In the genomic region with DNA sequence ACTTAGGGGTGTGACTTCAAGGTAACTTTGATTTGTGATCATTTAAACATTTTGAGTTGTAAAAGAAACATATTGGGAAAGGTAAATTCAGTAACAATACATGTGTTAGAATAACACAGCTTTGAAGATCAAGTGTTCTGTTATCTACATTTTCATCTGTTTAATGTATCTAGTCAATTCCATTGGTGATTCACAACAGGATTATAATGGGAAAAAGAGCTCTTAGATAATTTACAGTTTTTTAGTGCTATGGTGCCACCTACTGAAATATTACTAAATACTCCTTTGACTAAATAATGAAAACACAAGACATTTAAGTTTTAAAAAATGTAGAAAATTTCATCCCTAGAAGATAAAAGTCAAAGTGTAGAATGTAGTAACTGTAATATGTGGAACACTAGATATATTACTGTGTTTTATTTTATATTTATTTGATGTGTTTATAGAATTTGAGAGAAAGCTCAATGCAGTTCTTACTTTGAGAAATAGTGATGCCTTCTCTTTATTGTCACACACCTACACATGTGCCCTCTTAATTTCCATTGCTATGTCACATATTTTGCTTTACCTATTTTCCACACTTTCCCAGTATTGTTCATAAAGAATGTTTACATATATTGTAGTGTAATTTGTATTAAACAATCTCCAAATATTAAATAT, we compare ENCODE assay signal across 8 cellular contexts. TPM values are rescaled to one million over a fixed set of nuclear protein-coding genes. Genes with fewer than 3 reads are reported as not detected.
DNase-seq lines count a peak whose midpoint lies in the region; ATAC-seq and TF ChIP-seq lines count a peak whose summit lies in the region.

No MANE protein-coding gene starts in this region.

- TF ChIP-seq POLR2A in GM18505 (IDR thresholded peaks at IDR 0.05; ENCODE audit: borderline replicate concordance, extremely low read depth, insufficient read depth, insufficient read length): no peak

- no peak for ATAC-seq in HG02610 (IDR thresholded peaks at IDR 0.05; ENCODE audit: unreplicated experiment)
- no peak for ATAC-seq in GM18505 (IDR thresholded peaks at IDR 0.05; ENCODE audit: unreplicated experiment)

- peak overlapping the region in 3 of 4 donors; percentile 54 to 75 (median 71) for H3K4me3 Mint-ChIP-seq in IgD-negative memory B cell

- POLR2A ChIA-PET in HEK293T (lab: Yijun Ruan, JAX): no interaction called here

- in situ Hi-C loops in Caki2 (cut with HindIII; ENCODE audit: low pct_unique_long_range_greater_than_20kb, low sequenced_read_pairs): no loop called here

- H3K4me1 Mint-ChIP-seq in IgD-negative memory B cell: peaks cover 56 to 76% (median 64%) of the 10 kb centered on the region in 3 donors

- no peaks in the 10 kb centered on the region for H3K27me3 Mint-ChIP-seq in IgD-negative memory B cell

- peak overlapping the region; percentile 86 to 98 (median 86) for H3K27ac Mint-ChIP-seq in IgD-negative memory B cell

- CTCF ChIA-PET in HEK293T (lab: Yijun Ruan, JAX): no interaction called here

- no peaks in the 10 kb centered on the region for H3K9me3 Mint-ChIP-seq in IgD-negative memory B cell

- DNase-seq in Caki2 (ENCODE audit: low read depth) (peak; percentile 19), SKM-1 treated with dmso at 0.1 percent for 144 hours (lab: John Stamatoyannopoulos, UW; ENCODE audit: unreplicated experiment) (peak; percentile 48), foreskin melanocyte (peak; percentile 28), T1000 (lab: John Stamatoyannopoulos, UW) (no peak), HEK293T (ENCODE audit: extremely low spot score) (no peak)

- no peaks in the 10 kb centered on the region for H3K36me3 Mint-ChIP-seq in IgD-negative memory B cell

TF ChIP-seq in HEK293T, 16 proteins besides CTCF, POLR2A, EP300 and RAD21:
- no peak for TF ChIP-seq NFRKB (IDR thresholded peaks at IDR 0.05)
- no peak for TF ChIP-seq ARNT (IDR thresholded peaks at IDR 0.05)
- TF ChIP-seq, protein P1, sequence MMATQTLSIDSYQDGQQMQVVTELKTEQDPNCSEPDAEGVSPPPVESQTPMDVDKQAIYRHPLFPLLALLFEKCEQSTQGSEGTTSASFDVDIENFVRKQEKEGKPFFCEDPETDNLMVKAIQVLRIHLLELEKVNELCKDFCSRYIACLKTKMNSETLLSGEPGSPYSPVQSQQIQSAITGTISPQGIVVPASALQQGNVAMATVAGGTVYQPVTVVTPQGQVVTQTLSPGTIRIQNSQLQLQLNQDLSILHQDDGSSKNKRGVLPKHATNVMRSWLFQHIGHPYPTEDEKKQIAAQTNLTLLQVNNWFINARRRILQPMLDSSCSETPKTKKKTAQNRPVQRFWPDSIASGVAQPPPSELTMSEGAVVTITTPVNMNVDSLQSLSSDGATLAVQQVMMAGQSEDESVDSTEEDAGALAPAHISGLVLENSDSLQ (IDR thresholded peaks at IDR 0.05): no peak
- TF ChIP-seq HDGF (IDR thresholded peaks at IDR 0.05; ENCODE audit: borderline replicate concordance): no peak
- TF ChIP-seq BHLHE40 (IDR thresholded peaks at IDR 0.05; ENCODE audit: borderline replicate concordance): no peak
- no peak for TF ChIP-seq ZNF384 (IDR thresholded peaks at IDR 0.05)
- no peak for TF ChIP-seq FOXM1 (IDR thresholded peaks at IDR 0.05; ENCODE audit: borderline replicate concordance)
- TF ChIP-seq FOXA1 (IDR thresholded peaks at IDR 0.05): no peak
- TF ChIP-seq SUZ12 (IDR thresholded peaks at IDR 0.05): no peak
- no peak for TF ChIP-seq LEF1 (IDR thresholded peaks at IDR 0.05; ENCODE audit: borderline replicate concordance)
- no peak for TF ChIP-seq TARDBP (IDR thresholded peaks at IDR 0.05)
- no peak for TF ChIP-seq SP1 (IDR thresholded peaks at IDR 0.05)
- no peak for TF ChIP-seq L3MBTL2 (conservative IDR thresholded peaks at IDR 0.05)
- no peak for TF ChIP-seq FOXK2 (IDR thresholded peaks at IDR 0.05)
- TF ChIP-seq ELF4 (IDR thresholded peaks at IDR 0.05): no peak
- no peak for TF ChIP-seq CTBP1 (IDR thresholded peaks at IDR 0.05; ENCODE audit: borderline replicate concordance)

RNA-seq across cellular contexts. Expression of a gene that starts 47.4 kb away (rescaled TPM):
- not detected in 2 replicates for total RNA-seq in Caki2 (2014; rRNA removed; shearing (Covaris generic); ENCODE audit: low replicate concordance)
- polyA plus RNA-seq in IgD-negative memory B cell: 744 TPM

Comparison
In these comparisons a context has a peak if more than half of its experiments do, and no peak if none do; other contexts are left out.
1. DNase-seq: peak in Caki2 (single experiment), SKM-1 treated with dmso at 0.1 percent for 144 hours (single experiment) and foreskin melanocyte (single experiment); none in T1000 (single experiment) and HEK293T (single experiment).